17 cellular contexts compared by ENCODE assay signal in genomic region chr2:143210446-143210819, GRCh38.
DNase-seq lines count a peak whose midpoint lies in the region; ATAC-seq and TF ChIP-seq lines count a peak whose summit lies in the region.
"Had no signal": no experiment of that assay in that cellular context is flagged by ENCODE, and none has a peak within 500 bp of the region (broad histone marks: within the 10 kb centered on the region; RNA-seq: fewer than 3 reads in every experiment).

No MANE protein-coding gene starts in this region.

- no peak overlapping the region for H3K4me3 ChIP-seq in CD4-positive, CD25-positive, alpha-beta regulatory T cell (ENCODE audit: low read depth, low read length)
- no peak overlapping the region for H3K4me3 ChIP-seq in osteoblast (ENCODE audit: insufficient read depth, low read length)
- H3K4me3 ChIP-seq in tibial nerve, result no peak overlapping the region

- TF ChIP-seq POLR2A in tibial nerve (IDR thresholded peaks at IDR 0.05) (no peak), GM18505 (IDR thresholded peaks at IDR 0.05; ENCODE audit: borderline replicate concordance, extremely low read depth, insufficient read depth, insufficient read length) (no peak)

- H3K27me3 ChIP-seq in CD4-positive, CD25-positive, alpha-beta regulatory T cell (ENCODE audit: control insufficient read depth, insufficient read depth, low read length), result no peaks in the 10 kb centered on the region
- H3K27me3 ChIP-seq in osteoblast (ENCODE audit: insufficient read depth, low read length) (no peaks in the 10 kb centered on the region), tibial nerve (no peaks in the 10 kb centered on the region)

- peaks cover under 1% of the 10 kb centered on the region for H3K4me1 ChIP-seq in CD4-positive, CD25-positive, alpha-beta regulatory T cell (ENCODE audit: control insufficient read depth, insufficient read depth, low read length, poor library complexity, severe bottlenecking)
- H3K4me1 ChIP-seq in osteoblast (ENCODE audit: insufficient read depth, low read length), result no peaks in the 10 kb centered on the region
- H3K4me1 ChIP-seq in tibial nerve, result peaks cover 0 to 11% (median 0%) of the 10 kb centered on the region in 4 donors

- peak overlapping the region; percentile 30 to 84 (median 55) for H3K27ac Mint-ChIP-seq in CD4-positive, CD25-positive, alpha-beta regulatory T cell
- H3K27ac Mint-ChIP-seq in memory B cell, result peak overlapping the region; percentile 68
- no peak overlapping the region for H3K27ac Mint-ChIP-seq in activated CD4-positive, alpha-beta T cell treated with anti-CD3 and anti-CD28 coated beads, Interleukin-2, amount 10 ng/mL, durations not matched to agents 24 days and 14 days
- H3K27ac Mint-ChIP-seq: CD8-positive, alpha-beta T cell; HFFc6 had no signal

- no peak overlapping the region for H3K27ac ChIP-seq in CD4-positive, CD25-positive, alpha-beta regulatory T cell (ENCODE audit: insufficient read depth, low read length, poor library complexity, severe bottlenecking)
- H3K27ac ChIP-seq in osteoblast (ENCODE audit: low read depth, low read length), result no peak overlapping the region
- H3K27ac ChIP-seq in tibial nerve, result peak overlapping the region in 3 of 4 donors; percentile 20 to 80 (median 26)
- H3K27ac ChIP-seq: C4-2B had no signal

- 78 to 88% methylated on average over 1 of the region's 1 CpG for WGBS in tibial nerve, 2 donors

- H3K9me3 ChIP-seq in CD4-positive, CD25-positive, alpha-beta regulatory T cell (ENCODE audit: control insufficient read depth in 2 of 2, low read length in 2 of 2), result no peaks in the 10 kb centered on the region
- H3K9me3 ChIP-seq in osteoblast (ENCODE audit: low read depth, low read length) (no peaks in the 10 kb centered on the region), tibial nerve (no peaks in the 10 kb centered on the region)

- no peak for TF ChIP-seq EP300 in tibial nerve (IDR thresholded peaks at IDR 0.05)

- peaks cover 42% of the 10 kb centered on the region for H3K36me3 ChIP-seq in CD4-positive, CD25-positive, alpha-beta regulatory T cell (ENCODE audit: control insufficient read depth, insufficient read depth, low read length)
- no peaks in the 10 kb centered on the region for H3K36me3 ChIP-seq in osteoblast (ENCODE audit: insufficient read depth, low read length)
- no peaks in the 10 kb centered on the region for H3K36me3 ChIP-seq in tibial nerve

- no peak overlapping the region for H3K4me2 ChIP-seq in osteoblast (ENCODE audit: insufficient read depth, low read length)

- H3K4me3 Mint-ChIP-seq in CD4-positive, CD25-positive, alpha-beta regulatory T cell, result no peak overlapping the region
- H3K4me3 Mint-ChIP-seq in memory B cell, result no peak overlapping the region
- H3K4me3 Mint-ChIP-seq in activated CD4-positive, alpha-beta T cell treated with anti-CD3 and anti-CD28 coated beads, Interleukin-2, amount 10 ng/mL, durations not matched to agents 24 days and 14 days, result no peak overlapping the region
- H3K4me3 Mint-ChIP-seq: CD8-positive, alpha-beta T cell; HFFc6 had no signal

- H3K4me1 Mint-ChIP-seq in CD4-positive, CD25-positive, alpha-beta regulatory T cell, result peaks cover 45 to 54% (median 49%) of the 10 kb centered on the region in 4 donors
- H3K4me1 Mint-ChIP-seq in memory B cell, result peaks cover 23% of the 10 kb centered on the region
- H3K4me1 Mint-ChIP-seq in activated CD4-positive, alpha-beta T cell treated with anti-CD3 and anti-CD28 coated beads, Interleukin-2, amount 10 ng/mL, durations not matched to agents 24 days and 14 days, result peaks cover 28% of the 10 kb centered on the region

- TF ChIP-seq CTCF in osteoblast (IDR thresholded peaks at IDR 0.05; ENCODE audit: extremely low read depth, low read depth, low read length) (no peak), tibial nerve (IDR thresholded peaks at IDR 0.05) (no peak)

- H4K20me1 ChIP-seq in osteoblast (ENCODE audit: insufficient read depth, low read length), result no peaks in the 10 kb centered on the region

- H3K36me3 Mint-ChIP-seq in CD4-positive, CD25-positive, alpha-beta regulatory T cell, result peaks cover 49% of the 10 kb centered on the region
- H3K36me3 Mint-ChIP-seq in memory B cell, result peaks cover 25% of the 10 kb centered on the region
- H3K36me3 Mint-ChIP-seq in activated CD4-positive, alpha-beta T cell treated with anti-CD3 and anti-CD28 coated beads, Interleukin-2, amount 10 ng/mL, durations not matched to agents 24 days and 14 days (ENCODE audit: low read depth), result peaks cover 46% of the 10 kb centered on the region

- H3K9me3 Mint-ChIP-seq in CD4-positive, CD25-positive, alpha-beta regulatory T cell, result peaks cover 0 to 2% (median 0%) of the 10 kb centered on the region in 7 donors
- H3K9me3 Mint-ChIP-seq in memory B cell, result no peaks in the 10 kb centered on the region
- H3K9me3 Mint-ChIP-seq in activated CD4-positive, alpha-beta T cell treated with anti-CD3 and anti-CD28 coated beads, Interleukin-2, amount 10 ng/mL, durations not matched to agents 24 days and 14 days, result no peaks in the 10 kb centered on the region
- H3K9me3 Mint-ChIP-seq: CD8-positive, alpha-beta T cell; HFFc6 had no signal

- no peak for DNase-seq in CD4-positive, CD25-positive, alpha-beta regulatory T cell
- DNase-seq in memory B cell (ENCODE audit: low spot score in 2 of 2), result no peak
- DNase-seq in osteoblast (ENCODE audit: insufficient read length, low spot score, missing footprints), result peak; percentile 50
- DNase-seq in tibial nerve (ENCODE audit: low spot score in 2 of 2), result no peak
- no peak for DNase-seq in activated CD4-positive, alpha-beta T cell treated with anti-CD3 and anti-CD28 coated beads, Interleukin-2, amount 10 ng/mL, durations not matched to agents 24 days and 14 days
- DNase-seq: ACHN; Calu3; CD8-positive, alpha-beta T cell; DMS79 treated with DMSO at 0.1 percent for 48 hours; GF-D8; GOT3; H7; HFFc6 had no signal

- no peaks in the 10 kb centered on the region for H3K79me2 ChIP-seq in osteoblast (ENCODE audit: insufficient read depth, low read length)

- H3K27me3 Mint-ChIP-seq in CD4-positive, CD25-positive, alpha-beta regulatory T cell, result no peaks in the 10 kb centered on the region
- H3K27me3 Mint-ChIP-seq in memory B cell, result no peaks in the 10 kb centered on the region
- H3K27me3 Mint-ChIP-seq in activated CD4-positive, alpha-beta T cell treated with anti-CD3 and anti-CD28 coated beads, Interleukin-2, amount 10 ng/mL, durations not matched to agents 24 days and 14 days, result no peaks in the 10 kb centered on the region

- H2AFZ ChIP-seq in osteoblast (ENCODE audit: low read length), result no peak overlapping the region

- intact Hi-C loops in activated CD4-positive, alpha-beta T cell treated with anti-CD3 and anti-CD28 coated beads, Interleukin-2, amount 10 ng/mL, durations not matched to agents 24 days and 14 days (cut with micrococcal nuclease), result no loop called here

- no peak for ATAC-seq in CD4-positive, CD25-positive, alpha-beta regulatory T cell (ENCODE audit: low read depth in 2 of 2)
- ATAC-seq in memory B cell (ENCODE audit: low read depth) (no peak), GM18505 (IDR thresholded peaks at IDR 0.05; ENCODE audit: unreplicated experiment) (no peak), HG03342 (IDR thresholded peaks at IDR 0.05; ENCODE audit: unreplicated experiment) (no peak)
- ATAC-seq: CD8-positive, alpha-beta T cell; HCT116 had no signal

Comparison
In these comparisons a context has a peak if more than half of its experiments do, and no peak if none do; other contexts are left out.
1. H3K27ac ChIP-seq: peak in tibial nerve (3 of 4); none in CD4-positive, CD25-positive, alpha-beta regulatory T cell (single experiment) and osteoblast (single experiment).